In the genomic region with DNA sequence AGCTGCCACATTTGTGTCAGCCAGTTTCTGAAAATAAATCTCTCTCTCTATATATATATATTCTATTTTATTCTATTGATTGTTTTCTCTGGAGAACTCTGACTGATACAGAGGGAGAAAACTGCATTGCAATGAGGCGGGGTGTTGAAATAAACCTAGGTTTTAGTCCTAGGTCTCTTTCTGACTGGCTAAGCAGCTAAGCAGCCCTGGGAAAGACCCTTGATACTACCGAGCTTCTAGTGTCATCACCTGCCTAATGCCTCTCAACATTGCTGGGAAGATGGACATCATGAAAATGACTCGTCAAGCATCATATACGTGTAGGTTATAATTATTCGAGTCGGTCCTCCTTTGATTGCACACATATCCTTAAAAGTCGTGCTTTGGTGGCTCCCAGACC, we compare ENCODE assay signal across 1 cellular context.
TF ChIP-seq lines count a peak whose summit lies in the region.

No MANE protein-coding gene starts in this region.

TF ChIP-seq in GM23338, 12 proteins besides CTCF, POLR2A, EP300 and RAD21 (continued from another document):
- TF ChIP-seq, protein P1, sequence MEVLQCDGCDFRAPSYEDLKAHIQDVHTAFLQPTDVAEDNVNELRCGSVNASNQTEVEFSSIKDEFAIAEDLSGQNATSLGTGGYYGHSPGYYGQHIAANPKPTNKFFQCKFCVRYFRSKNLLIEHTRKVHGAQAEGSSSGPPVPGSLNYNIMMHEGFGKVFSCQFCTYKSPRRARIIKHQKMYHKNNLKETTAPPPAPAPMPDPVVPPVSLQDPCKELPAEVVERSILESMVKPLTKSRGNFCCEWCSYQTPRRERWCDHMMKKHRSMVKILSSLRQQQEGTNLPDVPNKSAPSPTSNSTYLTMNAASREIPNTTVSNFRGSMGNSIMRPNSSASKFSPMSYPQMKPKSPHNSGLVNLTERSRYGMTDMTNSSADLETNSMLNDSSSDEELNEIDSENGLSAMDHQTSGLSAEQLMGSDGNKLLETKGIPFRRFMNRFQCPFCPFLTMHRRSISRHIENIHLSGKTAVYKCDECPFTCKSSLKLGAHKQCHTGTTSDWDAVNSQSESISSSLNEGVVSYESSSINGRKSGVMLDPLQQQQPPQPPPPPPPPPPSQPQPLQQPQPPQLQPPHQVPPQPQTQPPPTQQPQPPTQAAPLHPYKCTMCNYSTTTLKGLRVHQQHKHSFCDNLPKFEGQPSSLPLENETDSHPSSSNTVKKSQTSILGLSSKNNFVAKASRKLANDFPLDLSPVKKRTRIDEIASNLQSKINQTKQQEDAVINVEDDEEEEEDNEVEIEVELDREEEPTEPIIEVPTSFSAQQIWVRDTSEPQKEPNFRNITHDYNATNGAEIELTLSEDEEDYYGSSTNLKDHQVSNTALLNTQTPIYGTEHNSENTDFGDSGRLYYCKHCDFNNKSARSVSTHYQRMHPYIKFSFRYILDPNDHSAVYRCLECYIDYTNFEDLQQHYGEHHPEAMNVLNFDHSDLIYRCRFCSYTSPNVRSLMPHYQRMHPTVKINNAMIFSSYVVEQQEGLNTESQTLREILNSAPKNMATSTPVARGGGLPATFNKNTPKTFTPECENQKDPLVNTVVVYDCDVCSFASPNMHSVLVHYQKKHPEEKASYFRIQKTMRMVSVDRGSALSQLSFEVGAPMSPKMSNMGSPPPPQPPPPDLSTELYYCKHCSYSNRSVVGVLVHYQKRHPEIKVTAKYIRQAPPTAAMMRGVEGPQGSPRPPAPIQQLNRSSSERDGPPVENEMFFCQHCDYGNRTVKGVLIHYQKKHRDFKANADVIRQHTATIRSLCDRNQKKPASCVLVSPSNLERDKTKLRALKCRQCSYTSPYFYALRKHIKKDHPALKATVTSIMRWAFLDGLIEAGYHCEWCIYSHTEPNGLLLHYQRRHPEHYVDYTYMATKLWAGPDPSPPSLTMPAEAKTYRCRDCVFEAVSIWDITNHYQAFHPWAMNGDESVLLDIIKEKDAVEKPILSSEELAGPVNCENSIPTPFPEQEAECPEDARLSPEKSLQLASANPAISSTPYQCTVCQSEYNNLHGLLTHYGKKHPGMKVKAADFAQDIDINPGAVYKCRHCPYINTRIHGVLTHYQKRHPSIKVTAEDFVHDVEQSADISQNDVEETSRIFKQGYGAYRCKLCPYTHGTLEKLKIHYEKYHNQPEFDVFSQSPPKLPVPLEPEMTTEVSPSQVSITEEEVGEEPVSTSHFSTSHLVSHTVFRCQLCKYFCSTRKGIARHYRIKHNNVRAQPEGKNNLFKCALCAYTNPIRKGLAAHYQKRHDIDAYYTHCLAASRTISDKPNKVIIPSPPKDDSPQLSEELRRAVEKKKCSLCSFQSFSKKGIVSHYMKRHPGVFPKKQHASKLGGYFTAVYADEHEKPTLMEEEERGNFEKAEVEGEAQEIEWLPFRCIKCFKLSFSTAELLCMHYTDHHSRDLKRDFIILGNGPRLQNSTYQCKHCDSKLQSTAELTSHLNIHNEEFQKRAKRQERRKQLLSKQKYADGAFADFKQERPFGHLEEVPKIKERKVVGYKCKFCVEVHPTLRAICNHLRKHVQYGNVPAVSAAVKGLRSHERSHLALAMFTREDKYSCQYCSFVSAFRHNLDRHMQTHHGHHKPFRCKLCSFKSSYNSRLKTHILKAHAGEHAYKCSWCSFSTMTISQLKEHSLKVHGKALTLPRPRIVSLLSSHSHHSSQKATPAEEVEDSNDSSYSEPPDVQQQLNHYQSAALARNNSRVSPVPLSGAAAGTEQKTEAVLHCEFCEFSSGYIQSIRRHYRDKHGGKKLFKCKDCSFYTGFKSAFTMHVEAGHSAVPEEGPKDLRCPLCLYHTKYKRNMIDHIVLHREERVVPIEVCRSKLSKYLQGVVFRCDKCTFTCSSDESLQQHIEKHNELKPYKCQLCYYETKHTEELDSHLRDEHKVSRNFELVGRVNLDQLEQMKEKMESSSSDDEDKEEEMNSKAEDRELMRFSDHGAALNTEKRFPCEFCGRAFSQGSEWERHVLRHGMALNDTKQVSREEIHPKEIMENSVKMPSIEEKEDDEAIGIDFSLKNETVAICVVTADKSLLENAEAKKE (CRISPR knock-in tag; IDR thresholded peaks at IDR 0.05): no peak
- TF ChIP-seq STAT1 (IDR thresholded peaks at IDR 0.05; ENCODE audit: unreplicated experiment) (no peak), ZNF114 (CRISPR knock-in tag; IDR thresholded peaks at IDR 0.05) (no peak)
